In genomic region chr7:137591444-137591843, GRCh38 we compare ENCODE assay signal across 10 cellular contexts.
A peak's percentile ranks its signal among the peaks of the same experiment; 100 is the strongest.
DNase-seq lines count a peak whose midpoint lies in the region; ATAC-seq and TF ChIP-seq lines count a peak whose summit lies in the region.
"Had no signal": no experiment of that assay in that cellular context is flagged by ENCODE, and none has a peak within 500 bp of the region (broad histone marks: within the 10 kb centered on the region; RNA-seq: fewer than 3 reads in every experiment).

No MANE protein-coding gene starts in this region.

- ATAC-seq in HG02840 (IDR thresholded peaks at IDR 0.05; ENCODE audit: low FRiP score, unreplicated experiment): no peak
- ATAC-seq in HG03442 (IDR thresholded peaks at IDR 0.05; ENCODE audit: unreplicated experiment): no peak

- no peak overlapping the region for H3K4me3 ChIP-seq in choroid plexus epithelial cell (ENCODE audit: low read depth, low read length)

- DNase-seq in AG20443 (ENCODE audit: low spot score) (peak; percentile 36), M059J (ENCODE audit: low read depth) (peak; percentile 61), choroid plexus epithelial cell (ENCODE audit: low read depth) (peak; percentile 70), kidney tubule cell (ENCODE audit: low spot score) (peak; percentile 63), NCI-H1417 treated with DMSO at 0.1 percent for 48 hours (lab: John Stamatoyannopoulos, UW) (no peak)
- no peak for DNase-seq in stimulated activated CD4-positive, alpha-beta T cell treated with anti-CD3 and anti-CD28 coated beads, Interleukin-4, amount 100 ng/mL, for 24 hours
- DNase-seq: CD8-positive, alpha-beta memory T cell; stimulated activated CD8-positive, alpha-beta memory T cell treated with anti-CD3 and anti-CD28 coated beads, Interleukin-4, amount 100 ng/mL, for 48 hours had no signal

- TF ChIP-seq CTCF in choroid plexus epithelial cell (conservative IDR thresholded peaks at IDR 0.05; ENCODE audit: low read depth, low read length): no peak

Comparison
In these comparisons a context has a peak if more than half of its experiments do, and no peak if none do; other contexts are left out.
1. DNase-seq: peak in AG20443 (single experiment), M059J (single experiment), choroid plexus epithelial cell (single experiment) and kidney tubule cell (single experiment); none in stimulated activated CD4-positive, alpha-beta T cell treated with anti-CD3 and anti-CD28 coated beads, Interleukin-4, amount 100 ng/mL, for 24 hours (single experiment) and NCI-H1417 treated with DMSO at 0.1 percent for 48 hours (single experiment).